Comparison of ENCODE assay signal across 1 cellular context in genomic region chr9:219670-220365, GRCh38.
A peak's percentile ranks its signal among the peaks of the same experiment; 100 is the strongest.
TF ChIP-seq lines count a peak whose summit lies in the region.

No MANE protein-coding gene starts in this region.

TF ChIP-seq in K562, 482 proteins besides CTCF, POLR2A, EP300 and RAD21:
- TF ChIP-seq, protein P1, sequence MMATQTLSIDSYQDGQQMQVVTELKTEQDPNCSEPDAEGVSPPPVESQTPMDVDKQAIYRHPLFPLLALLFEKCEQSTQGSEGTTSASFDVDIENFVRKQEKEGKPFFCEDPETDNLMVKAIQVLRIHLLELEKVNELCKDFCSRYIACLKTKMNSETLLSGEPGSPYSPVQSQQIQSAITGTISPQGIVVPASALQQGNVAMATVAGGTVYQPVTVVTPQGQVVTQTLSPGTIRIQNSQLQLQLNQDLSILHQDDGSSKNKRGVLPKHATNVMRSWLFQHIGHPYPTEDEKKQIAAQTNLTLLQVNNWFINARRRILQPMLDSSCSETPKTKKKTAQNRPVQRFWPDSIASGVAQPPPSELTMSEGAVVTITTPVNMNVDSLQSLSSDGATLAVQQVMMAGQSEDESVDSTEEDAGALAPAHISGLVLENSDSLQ (IDR thresholded peaks at IDR 0.05): peak; percentile 63
- TF ChIP-seq SRSF9 (IDR thresholded peaks at IDR 0.05; ENCODE audit: borderline replicate concordance, low read depth, low read length) (no peak), CEBPB (tag; IDR thresholded peaks at IDR 0.05) (peak; percentile 79), MCM5 (IDR thresholded peaks at IDR 0.05; ENCODE audit: low read depth) (no peak)
